In the genomic region with DNA sequence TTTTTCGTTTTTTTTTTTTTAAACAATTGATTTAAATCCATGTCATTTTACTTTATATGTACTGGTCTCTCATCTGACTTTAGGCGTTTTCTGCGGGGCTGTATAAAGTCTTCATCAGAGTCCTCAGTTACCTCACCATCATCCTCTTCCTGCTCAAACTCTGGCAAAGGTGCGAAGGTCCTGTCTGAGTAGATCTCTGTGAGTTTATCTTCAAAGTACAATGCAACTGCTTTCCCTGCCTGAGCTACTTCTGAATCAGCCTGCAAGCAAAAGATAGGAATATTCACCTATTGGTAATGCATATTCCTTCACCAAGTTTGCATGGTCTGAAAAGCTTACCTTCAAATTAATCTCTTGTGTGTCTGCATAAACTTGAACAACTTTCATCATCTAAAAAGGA, we compare ENCODE assay signal across 9 cellular contexts.
"Had no signal": no experiment of that assay in that cellular context is flagged by ENCODE, and none has a peak within 500 bp of the region (broad histone marks: within the 10 kb centered on the region; RNA-seq: fewer than 3 reads in every experiment).

No MANE protein-coding gene starts in this region.

- H3K4me1 Mint-ChIP-seq: IgD-negative memory B cell had no signal

- H3K4me3 ChIP-seq: GM23248, HAP-1 had no signal

- H3K9me3 ChIP-seq: HAP-1 had no signal

- H3K27ac ChIP-seq: GM23248, HL-60 had no signal

- H3K4me1 ChIP-seq: HAP-1 had no signal

- H3K27ac Mint-ChIP-seq: HFFc6 had no signal

- H3K27me3 Mint-ChIP-seq: IgD-negative memory B cell had no signal

- H3K4me3 Mint-ChIP-seq: HFFc6, IgD-negative memory B cell had no signal

- H3K9me3 Mint-ChIP-seq: HFFc6 had no signal

- ATAC-seq: HCT116, HepG2 had no signal

- FAIRE-seq: HepG2 had no signal

- DNase-seq: GM23248, GOT3, H7, HFFc6 had no signal
